In genomic region chr17:77300016-77300686, GRCh38 we compare ENCODE assay signal across 1 cellular context.
A peak's percentile ranks its signal among the peaks of the same experiment; 100 is the strongest.
TF ChIP-seq lines count a peak whose summit lies in the region.

No MANE protein-coding gene starts in this region.

TF ChIP-seq in HepG2, 621 proteins besides CTCF, POLR2A, EP300 and RAD21 (continued from another document and continues in another):
- peak; percentile 59; the same call in 1 of the 2 replicates for TF ChIP-seq ARID5B (CRISPR knock-in tag; IDR thresholded peaks at IDR 0.05)
- no peak for TF ChIP-seq HOMEZ (CRISPR knock-in tag; IDR thresholded peaks at IDR 0.05; ENCODE audit: low read depth)
- TF ChIP-seq DBP (CRISPR knock-in tag; IDR thresholded peaks at IDR 0.05; ENCODE audit: not compliant biosample characterization) = no peak
- no peak for TF ChIP-seq ATF7 (IDR thresholded peaks at IDR 0.05)
- no peak for TF ChIP-seq ATF7 (CRISPR knock-in tag; IDR thresholded peaks at IDR 0.05)
- TF ChIP-seq ZKSCAN5 (CRISPR knock-in tag; IDR thresholded peaks at IDR 0.05) = no peak
- TF ChIP-seq PAF1 (CRISPR knock-in tag; IDR thresholded peaks at IDR 0.05) = no peak
- no peak for TF ChIP-seq EHMT2 (IDR thresholded peaks at IDR 0.05; ENCODE audit: borderline replicate concordance, low read depth, low read length)
- no peak for TF ChIP-seq ZBTB40 (IDR thresholded peaks at IDR 0.05)
- no peak for TF ChIP-seq ZBTB40 (CRISPR knock-in tag; IDR thresholded peaks at IDR 0.05)
- TF ChIP-seq FOXA3 (CRISPR knock-in tag; IDR thresholded peaks at IDR 0.05) = peak; percentile 33; the same call in 1 of the 2 replicates
- no peak for TF ChIP-seq ETV6 (CRISPR knock-in tag; conservative IDR thresholded peaks at IDR 0.05)
- no peak for TF ChIP-seq ZNF619 (CRISPR knock-in tag; IDR thresholded peaks at IDR 0.05)
- TF ChIP-seq DDIT3 (CRISPR knock-in tag; IDR thresholded peaks at IDR 0.05) = no peak
- peak; percentile 49; the same call in 1 of the 2 replicates for TF ChIP-seq IKZF5 (CRISPR knock-in tag; IDR thresholded peaks at IDR 0.05)
- no peak for TF ChIP-seq NAIF1 (CRISPR knock-in tag; IDR thresholded peaks at IDR 0.05; ENCODE audit: borderline replicate concordance)
- no peak for TF ChIP-seq ZNF674 (CRISPR knock-in tag; IDR thresholded peaks at IDR 0.05; ENCODE audit: low read depth)
- 0 out of 2 replicates have a peak, but pooled peaks have one; percentile 40 for TF ChIP-seq GATAD1 (CRISPR knock-in tag; IDR thresholded peaks at IDR 0.05)
- TF ChIP-seq GLI4 (CRISPR knock-in tag; IDR thresholded peaks at IDR 0.05; ENCODE audit: borderline replicate concordance) = no peak
- no peak for TF ChIP-seq ADNP (CRISPR knock-in tag; IDR thresholded peaks at IDR 0.05)
- TF ChIP-seq TBX2 (CRISPR knock-in tag; IDR thresholded peaks at IDR 0.05; ENCODE audit: borderline replicate concordance) = peak; percentile 65; the same call in 1 of the 2 replicates
- no peak for TF ChIP-seq ZC3H4 (CRISPR knock-in tag; IDR thresholded peaks at IDR 0.05; ENCODE audit: borderline replicate concordance)
- no peak; the same call in 1 of the 2 replicates for TF ChIP-seq ZNF318 (CRISPR knock-in tag; IDR thresholded peaks at IDR 0.05)
- no peak for TF ChIP-seq ZBTB46 (CRISPR knock-in tag; IDR thresholded peaks at IDR 0.05; ENCODE audit: borderline replicate concordance)
- no peak for TF ChIP-seq U2AF2 (IDR thresholded peaks at IDR 0.05; ENCODE audit: low read depth, low read length)
